1 cellular context compared by ENCODE assay signal in the genomic region with DNA sequence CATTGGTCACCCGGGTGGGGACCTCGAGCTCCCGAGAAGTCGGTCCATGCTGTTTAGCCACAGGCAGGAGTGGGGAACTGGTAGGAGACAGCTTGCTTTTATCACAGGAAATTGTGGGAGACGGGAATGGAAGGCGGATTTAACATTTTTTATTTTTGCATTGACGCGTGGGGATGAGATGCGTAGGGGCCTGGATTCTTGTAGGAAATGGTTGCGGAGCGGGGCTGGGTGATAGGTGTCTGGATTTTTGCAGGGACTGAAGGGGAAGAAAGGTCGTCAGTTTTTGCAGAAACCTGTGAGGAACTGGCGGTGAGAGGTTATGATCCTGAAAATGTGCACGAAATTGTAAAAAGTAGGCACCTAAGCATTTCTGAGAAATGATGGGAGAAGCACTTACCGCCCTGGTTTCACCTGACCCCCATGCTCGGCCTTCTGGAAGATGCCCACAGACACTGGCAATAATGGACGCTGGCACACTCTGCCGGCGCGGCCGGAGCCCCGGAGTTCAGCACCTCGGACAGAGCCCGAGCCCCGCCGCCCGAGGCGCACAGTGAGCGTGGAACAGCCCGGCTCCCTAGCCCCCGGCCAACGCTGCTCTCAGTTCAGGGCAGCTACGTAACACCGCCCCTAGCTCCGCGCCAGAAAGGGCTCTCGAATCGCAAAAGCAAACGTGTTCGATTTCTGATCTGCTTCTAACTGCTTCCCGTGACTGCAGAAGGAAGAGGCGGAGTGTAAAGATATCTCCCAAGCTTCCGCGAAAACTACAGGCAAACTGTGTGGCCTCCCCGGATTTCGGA.
TF ChIP-seq lines count a peak whose summit lies in the region.

No MANE protein-coding gene starts in this region.

TF ChIP-seq in HepG2, 621 proteins besides CTCF, POLR2A, EP300 and RAD21 (continued from another document and continues in another):
- TF ChIP-seq, protein P1, sequence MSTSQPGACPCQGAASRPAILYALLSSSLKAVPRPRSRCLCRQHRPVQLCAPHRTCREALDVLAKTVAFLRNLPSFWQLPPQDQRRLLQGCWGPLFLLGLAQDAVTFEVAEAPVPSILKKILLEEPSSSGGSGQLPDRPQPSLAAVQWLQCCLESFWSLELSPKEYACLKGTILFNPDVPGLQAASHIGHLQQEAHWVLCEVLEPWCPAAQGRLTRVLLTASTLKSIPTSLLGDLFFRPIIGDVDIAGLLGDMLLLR (CRISPR knock-in tag; IDR thresholded peaks at IDR 0.05) = peak; percentile 50; the same call in 1 of the 2 replicates
- TF ChIP-seq, protein P2, sequence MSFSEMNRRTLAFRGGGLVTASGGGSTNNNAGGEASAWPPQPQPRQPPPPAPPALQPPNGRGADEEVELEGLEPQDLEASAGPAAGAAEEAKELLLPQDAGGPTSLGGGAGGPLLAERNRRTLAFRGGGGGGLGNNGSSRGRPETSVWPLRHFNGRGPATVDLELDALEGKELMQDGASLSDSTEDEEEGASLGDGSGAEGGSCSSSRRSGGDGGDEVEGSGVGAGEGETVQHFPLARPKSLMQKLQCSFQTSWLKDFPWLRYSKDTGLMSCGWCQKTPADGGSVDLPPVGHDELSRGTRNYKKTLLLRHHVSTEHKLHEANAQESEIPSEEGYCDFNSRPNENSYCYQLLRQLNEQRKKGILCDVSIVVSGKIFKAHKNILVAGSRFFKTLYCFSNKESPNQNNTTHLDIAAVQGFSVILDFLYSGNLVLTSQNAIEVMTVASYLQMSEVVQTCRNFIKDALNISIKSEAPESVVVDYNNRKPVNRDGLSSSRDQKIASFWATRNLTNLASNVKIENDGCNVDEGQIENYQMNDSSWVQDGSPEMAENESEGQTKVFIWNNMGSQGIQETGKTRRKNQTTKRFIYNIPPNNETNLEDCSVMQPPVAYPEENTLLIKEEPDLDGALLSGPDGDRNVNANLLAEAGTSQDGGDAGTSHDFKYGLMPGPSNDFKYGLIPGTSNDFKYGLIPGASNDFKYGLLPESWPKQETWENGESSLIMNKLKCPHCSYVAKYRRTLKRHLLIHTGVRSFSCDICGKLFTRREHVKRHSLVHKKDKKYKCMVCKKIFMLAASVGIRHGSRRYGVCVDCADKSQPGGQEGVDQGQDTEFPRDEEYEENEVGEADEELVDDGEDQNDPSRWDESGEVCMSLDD (CRISPR knock-in tag; IDR thresholded peaks at IDR 0.05; ENCODE audit: borderline replicate concordance) = peak; percentile 76; the same call in 1 of the 2 replicates
- no peak; the same call in 1 of the 2 replicates for TF ChIP-seq ZNF225 (CRISPR knock-in tag; IDR thresholded peaks at IDR 0.05)
- TF ChIP-seq STAT5B (CRISPR knock-in tag; IDR thresholded peaks at IDR 0.05) = peak; percentile 39; the same call in 1 of the 2 replicates
- TF ChIP-seq, protein P3, sequence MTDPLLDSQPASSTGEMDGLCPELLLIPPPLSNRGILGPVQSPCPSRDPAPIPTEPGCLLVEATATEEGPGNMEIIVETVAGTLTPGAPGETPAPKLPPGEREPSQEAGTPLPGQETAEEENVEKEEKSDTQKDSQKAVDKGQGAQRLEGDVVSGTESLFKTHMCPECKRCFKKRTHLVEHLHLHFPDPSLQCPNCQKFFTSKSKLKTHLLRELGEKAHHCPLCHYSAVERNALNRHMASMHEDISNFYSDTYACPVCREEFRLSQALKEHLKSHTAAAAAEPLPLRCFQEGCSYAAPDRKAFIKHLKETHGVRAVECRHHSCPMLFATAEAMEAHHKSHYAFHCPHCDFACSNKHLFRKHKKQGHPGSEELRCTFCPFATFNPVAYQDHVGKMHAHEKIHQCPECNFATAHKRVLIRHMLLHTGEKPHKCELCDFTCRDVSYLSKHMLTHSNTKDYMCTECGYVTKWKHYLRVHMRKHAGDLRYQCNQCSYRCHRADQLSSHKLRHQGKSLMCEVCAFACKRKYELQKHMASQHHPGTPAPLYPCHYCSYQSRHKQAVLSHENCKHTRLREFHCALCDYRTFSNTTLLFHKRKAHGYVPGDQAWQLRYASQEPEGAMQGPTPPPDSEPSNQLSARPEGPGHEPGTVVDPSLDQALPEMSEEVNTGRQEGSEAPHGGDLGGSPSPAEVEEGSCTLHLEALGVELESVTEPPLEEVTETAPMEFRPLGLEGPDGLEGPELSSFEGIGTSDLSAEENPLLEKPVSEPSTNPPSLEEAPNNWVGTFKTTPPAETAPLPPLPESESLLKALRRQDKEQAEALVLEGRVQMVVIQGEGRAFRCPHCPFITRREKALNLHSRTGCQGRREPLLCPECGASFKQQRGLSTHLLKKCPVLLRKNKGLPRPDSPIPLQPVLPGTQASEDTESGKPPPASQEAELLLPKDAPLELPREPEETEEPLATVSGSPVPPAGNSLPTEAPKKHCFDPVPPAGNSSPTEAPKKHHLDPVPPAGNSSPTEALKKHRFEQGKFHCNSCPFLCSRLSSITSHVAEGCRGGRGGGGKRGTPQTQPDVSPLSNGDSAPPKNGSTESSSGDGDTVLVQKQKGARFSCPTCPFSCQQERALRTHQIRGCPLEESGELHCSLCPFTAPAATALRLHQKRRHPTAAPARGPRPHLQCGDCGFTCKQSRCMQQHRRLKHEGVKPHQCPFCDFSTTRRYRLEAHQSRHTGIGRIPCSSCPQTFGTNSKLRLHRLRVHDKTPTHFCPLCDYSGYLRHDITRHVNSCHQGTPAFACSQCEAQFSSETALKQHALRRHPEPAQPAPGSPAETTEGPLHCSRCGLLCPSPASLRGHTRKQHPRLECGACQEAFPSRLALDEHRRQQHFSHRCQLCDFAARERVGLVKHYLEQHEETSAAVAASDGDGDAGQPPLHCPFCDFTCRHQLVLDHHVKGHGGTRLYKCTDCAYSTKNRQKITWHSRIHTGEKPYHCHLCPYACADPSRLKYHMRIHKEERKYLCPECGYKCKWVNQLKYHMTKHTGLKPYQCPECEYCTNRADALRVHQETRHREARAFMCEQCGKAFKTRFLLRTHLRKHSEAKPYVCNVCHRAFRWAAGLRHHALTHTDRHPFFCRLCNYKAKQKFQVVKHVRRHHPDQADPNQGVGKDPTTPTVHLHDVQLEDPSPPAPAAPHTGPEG (CRISPR knock-in tag; IDR thresholded peaks at IDR 0.05) = peak; percentile 69; the same call in 1 of the 2 replicates
- peak; percentile 76; the same call in 1 of the 2 replicates for TF ChIP-seq XBP1 (CRISPR knock-in tag; IDR thresholded peaks at IDR 0.05)
- TF ChIP-seq ZNF264 (CRISPR knock-in tag; IDR thresholded peaks at IDR 0.05) = 0 out of 2 replicates have a peak, but pooled peaks have one; percentile 57
- TF ChIP-seq SALL1 (CRISPR knock-in tag; IDR thresholded peaks at IDR 0.05) = peak; percentile 80
- TF ChIP-seq TMF1 (CRISPR knock-in tag; IDR thresholded peaks at IDR 0.05; ENCODE audit: low read depth) = 0 out of 2 replicates have a peak, but pooled peaks have one; percentile 60
- no peak for TF ChIP-seq KLF9 (CRISPR knock-in tag; IDR thresholded peaks at IDR 0.05; ENCODE audit: low read depth)
- peak; percentile 63; the same call in 1 of the 2 replicates for TF ChIP-seq KDM2A (CRISPR knock-in tag; IDR thresholded peaks at IDR 0.05; ENCODE audit: borderline replicate concordance, low read depth)
- TF ChIP-seq, protein P4, sequence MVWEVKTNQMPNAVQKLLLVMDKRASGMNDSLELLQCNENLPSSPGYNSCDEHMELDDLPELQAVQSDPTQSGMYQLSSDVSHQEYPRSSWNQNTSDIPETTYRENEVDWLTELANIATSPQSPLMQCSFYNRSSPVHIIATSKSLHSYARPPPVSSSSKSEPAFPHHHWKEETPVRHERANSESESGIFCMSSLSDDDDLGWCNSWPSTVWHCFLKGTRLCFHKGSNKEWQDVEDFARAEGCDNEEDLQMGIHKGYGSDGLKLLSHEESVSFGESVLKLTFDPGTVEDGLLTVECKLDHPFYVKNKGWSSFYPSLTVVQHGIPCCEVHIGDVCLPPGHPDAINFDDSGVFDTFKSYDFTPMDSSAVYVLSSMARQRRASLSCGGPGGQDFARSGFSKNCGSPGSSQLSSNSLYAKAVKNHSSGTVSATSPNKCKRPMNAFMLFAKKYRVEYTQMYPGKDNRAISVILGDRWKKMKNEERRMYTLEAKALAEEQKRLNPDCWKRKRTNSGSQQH (CRISPR knock-in tag; IDR thresholded peaks at IDR 0.05; ENCODE audit: low read depth) = 0 out of 2 replicates have a peak, but pooled peaks have one; percentile 51
- TF ChIP-seq ZNF558 (CRISPR knock-in tag; IDR thresholded peaks at IDR 0.05; ENCODE audit: borderline replicate concordance) = peak; percentile 73; the same call in 1 of the 2 replicates
- TF ChIP-seq, protein P5, sequence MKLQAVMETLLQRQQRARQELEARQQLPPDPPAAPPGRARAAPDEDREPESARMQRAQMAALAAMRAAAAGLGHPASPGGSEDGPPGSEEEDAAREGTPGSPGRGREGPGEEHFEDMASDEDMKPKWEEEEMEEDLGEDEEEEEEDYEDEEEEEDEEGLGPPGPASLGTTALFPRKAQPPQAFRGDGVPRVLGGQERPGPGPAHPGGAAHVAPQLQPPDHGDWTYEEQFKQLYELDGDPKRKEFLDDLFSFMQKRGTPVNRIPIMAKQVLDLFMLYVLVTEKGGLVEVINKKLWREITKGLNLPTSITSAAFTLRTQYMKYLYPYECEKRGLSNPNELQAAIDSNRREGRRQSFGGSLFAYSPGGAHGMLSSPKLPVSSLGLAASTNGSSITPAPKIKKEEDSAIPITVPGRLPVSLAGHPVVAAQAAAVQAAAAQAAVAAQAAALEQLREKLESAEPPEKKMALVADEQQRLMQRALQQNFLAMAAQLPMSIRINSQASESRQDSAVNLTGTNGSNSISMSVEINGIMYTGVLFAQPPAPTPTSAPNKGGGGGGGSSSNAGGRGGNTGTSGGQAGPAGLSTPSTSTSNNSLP (IDR thresholded peaks at IDR 0.05; ENCODE audit: low read depth, low read length) = no peak
- TF ChIP-seq SIX1 (CRISPR knock-in tag; IDR thresholded peaks at IDR 0.05; ENCODE audit: borderline replicate concordance) = no peak
- no peak for TF ChIP-seq ZNF841 (CRISPR knock-in tag; IDR thresholded peaks at IDR 0.05; ENCODE audit: borderline replicate concordance)
- TF ChIP-seq MYC (CRISPR knock-in tag; IDR thresholded peaks at IDR 0.05; ENCODE audit: borderline replicate concordance) = peak; percentile 38; the same call in 1 of the 2 replicates
- peak; percentile 87; the same call in 1 of the 2 replicates for TF ChIP-seq WIZ (CRISPR knock-in tag; IDR thresholded peaks at IDR 0.05)
- no peak for TF ChIP-seq PRPF4 (IDR thresholded peaks at IDR 0.05; ENCODE audit: low read depth, low read length, poor library complexity, severe bottlenecking)
- TF ChIP-seq STAG1 (CRISPR knock-in tag; IDR thresholded peaks at IDR 0.05) = no peak
- peak in 1 of 2 experiments; percentile 77; a peak in 2 of 4 replicates for TF ChIP-seq KLF16 (CRISPR knock-in tag; IDR thresholded peaks at IDR 0.05)
- 0 out of 2 replicates have a peak, but pooled peaks have one; percentile 45 for TF ChIP-seq KLF11 (CRISPR knock-in tag; IDR thresholded peaks at IDR 0.05)
- no peak for TF ChIP-seq KLF13 (CRISPR knock-in tag; IDR thresholded peaks at IDR 0.05)
- TF ChIP-seq, protein P6, sequence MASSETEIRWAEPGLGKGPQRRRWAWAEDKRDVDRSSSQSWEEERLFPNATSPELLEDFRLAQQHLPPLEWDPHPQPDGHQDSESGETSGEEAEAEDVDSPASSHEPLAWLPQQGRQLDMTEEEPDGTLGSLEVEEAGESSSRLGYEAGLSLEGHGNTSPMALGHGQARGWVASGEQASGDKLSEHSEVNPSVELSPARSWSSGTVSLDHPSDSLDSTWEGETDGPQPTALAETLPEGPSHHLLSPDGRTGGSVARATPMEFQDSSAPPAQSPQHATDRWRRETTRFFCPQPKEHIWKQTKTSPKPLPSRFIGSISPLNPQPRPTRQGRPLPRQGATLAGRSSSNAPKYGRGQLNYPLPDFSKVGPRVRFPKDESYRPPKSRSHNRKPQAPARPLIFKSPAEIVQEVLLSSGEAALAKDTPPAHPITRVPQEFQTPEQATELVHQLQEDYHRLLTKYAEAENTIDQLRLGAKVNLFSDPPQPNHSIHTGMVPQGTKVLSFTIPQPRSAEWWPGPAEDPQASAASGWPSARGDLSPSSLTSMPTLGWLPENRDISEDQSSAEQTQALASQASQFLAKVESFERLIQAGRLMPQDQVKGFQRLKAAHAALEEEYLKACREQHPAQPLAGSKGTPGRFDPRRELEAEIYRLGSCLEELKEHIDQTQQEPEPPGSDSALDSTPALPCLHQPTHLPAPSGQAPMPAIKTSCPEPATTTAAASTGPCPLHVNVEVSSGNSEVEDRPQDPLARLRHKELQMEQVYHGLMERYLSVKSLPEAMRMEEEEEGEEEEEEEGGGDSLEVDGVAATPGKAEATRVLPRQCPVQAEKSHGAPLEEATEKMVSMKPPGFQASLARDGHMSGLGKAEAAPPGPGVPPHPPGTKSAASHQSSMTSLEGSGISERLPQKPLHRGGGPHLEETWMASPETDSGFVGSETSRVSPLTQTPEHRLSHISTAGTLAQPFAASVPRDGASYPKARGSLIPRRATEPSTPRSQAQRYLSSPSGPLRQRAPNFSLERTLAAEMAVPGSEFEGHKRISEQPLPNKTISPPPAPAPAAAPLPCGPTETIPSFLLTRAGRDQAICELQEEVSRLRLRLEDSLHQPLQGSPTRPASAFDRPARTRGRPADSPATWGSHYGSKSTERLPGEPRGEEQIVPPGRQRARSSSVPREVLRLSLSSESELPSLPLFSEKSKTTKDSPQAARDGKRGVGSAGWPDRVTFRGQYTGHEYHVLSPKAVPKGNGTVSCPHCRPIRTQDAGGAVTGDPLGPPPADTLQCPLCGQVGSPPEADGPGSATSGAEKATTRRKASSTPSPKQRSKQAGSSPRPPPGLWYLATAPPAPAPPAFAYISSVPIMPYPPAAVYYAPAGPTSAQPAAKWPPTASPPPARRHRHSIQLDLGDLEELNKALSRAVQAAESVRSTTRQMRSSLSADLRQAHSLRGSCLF (CRISPR knock-in tag; IDR thresholded peaks at IDR 0.05; ENCODE audit: borderline replicate concordance) = peak; percentile 44; the same call in 1 of the 2 replicates
- TF ChIP-seq RFXAP (CRISPR knock-in tag; IDR thresholded peaks at IDR 0.05; ENCODE audit: borderline replicate concordance) = 0 out of 2 replicates have a peak, but pooled peaks have one; percentile 31
- no peak for TF ChIP-seq ZNF614 (CRISPR knock-in tag; IDR thresholded peaks at IDR 0.05; ENCODE audit: borderline replicate concordance)
- peak; percentile 79; the same call in 1 of the 2 replicates for TF ChIP-seq SATB2 (CRISPR knock-in tag; IDR thresholded peaks at IDR 0.05)
- no peak for TF ChIP-seq SMAD9 (CRISPR knock-in tag; IDR thresholded peaks at IDR 0.05)
- TF ChIP-seq CENPT (CRISPR knock-in tag; IDR thresholded peaks at IDR 0.05; ENCODE audit: low read depth) = no peak
- TF ChIP-seq, protein P7, sequence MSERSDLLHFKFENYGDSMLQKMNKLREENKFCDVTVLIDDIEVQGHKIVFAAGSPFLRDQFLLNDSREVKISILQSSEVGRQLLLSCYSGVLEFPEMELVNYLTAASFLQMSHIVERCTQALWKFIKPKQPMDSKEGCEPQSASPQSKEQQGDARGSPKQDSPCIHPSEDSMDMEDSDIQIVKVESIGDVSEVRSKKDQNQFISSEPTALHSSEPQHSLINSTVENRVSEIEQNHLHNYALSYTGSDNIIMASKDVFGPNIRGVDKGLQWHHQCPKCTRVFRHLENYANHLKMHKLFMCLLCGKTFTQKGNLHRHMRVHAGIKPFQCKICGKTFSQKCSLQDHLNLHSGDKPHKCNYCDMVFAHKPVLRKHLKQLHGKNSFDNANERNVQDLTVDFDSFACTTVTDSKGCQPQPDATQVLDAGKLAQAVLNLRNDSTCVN (CRISPR knock-in tag; IDR thresholded peaks at IDR 0.05; ENCODE audit: borderline replicate concordance) = peak; percentile 84; the same call in 1 of the 2 replicates
- TF ChIP-seq ZNF543 (CRISPR knock-in tag; IDR thresholded peaks at IDR 0.05) = 0 out of 2 replicates have a peak, but pooled peaks have one; percentile 46
